ENCODE assay signal across 8 cellular contexts in the genomic region with DNA sequence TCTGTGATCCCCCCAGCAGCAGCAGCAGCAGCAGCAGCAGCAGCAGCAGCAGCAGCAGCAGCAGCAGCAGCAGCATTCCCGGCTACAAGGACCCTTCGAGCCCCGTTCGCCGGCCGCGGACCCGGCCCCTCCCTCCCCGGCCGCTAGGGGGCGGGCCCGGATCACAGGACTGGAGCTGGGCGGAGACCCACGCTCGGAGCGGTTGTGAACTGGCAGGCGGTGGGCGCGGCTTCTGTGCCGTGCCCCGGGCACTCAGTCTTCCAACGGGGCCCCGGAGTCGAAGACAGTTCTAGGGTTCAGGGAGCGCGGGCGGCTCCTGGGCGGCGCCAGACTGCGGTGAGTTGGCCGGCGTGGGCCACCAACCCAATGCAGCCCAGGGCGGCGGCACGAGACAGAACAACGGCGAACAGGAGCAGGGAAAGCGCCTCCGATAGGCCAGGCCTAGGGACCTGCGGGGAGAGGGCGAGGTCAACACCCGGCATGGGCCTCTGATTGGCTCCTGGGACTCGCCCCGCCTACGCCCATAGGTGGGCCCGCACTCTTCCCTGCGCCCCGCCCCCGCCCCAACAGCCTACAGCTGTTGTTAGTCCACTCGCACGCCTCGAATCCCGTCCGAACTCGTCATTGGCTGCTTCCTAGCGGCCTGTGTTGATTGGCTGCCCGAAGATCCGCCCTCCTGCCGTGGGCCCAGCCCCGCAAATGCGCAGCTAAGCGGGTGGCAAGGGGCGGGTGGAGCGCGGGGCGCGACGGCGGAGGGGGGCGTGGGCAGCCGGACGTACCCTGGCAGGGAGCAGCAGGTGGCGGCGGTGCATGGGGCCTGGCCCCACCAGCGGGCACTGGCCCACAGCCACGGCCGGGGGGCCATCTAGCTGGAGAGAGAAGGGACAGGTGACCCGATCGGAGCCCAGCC. TPM values are rescaled to one million over a fixed set of nuclear protein-coding genes. Genes with fewer than 3 reads are reported as not detected.
A peak's percentile ranks its signal among the peaks of the same experiment; 100 is the strongest.
DNase-seq lines count a peak whose midpoint lies in the region; ATAC-seq, FAIRE-seq and TF ChIP-seq lines count a peak whose summit lies in the region.

No MANE protein-coding gene starts in this region.

- H4K20me1 ChIP-seq in hepatocyte (ENCODE audit: insufficient read depth, poor library complexity, severe bottlenecking), result no peaks in the 10 kb centered on the region

- WGBS in hepatocyte (ENCODE audit: low lambda C conversion rate, missing lambda C conversion rate), result 3% methylated on average over 54 of the region's 79 CpGs

- no peak for FAIRE-seq in GM12891 (lab: Jason Lieb, UNC)

- ATAC-seq in HG02870 (IDR thresholded peaks at IDR 0.05; ENCODE audit: unreplicated experiment), result peak; percentile 45

- DNase-seq in GM12891 (ENCODE audit: insufficient read length, low spot score), result peak; percentile 93
- peak; percentile 98 for DNase-seq in NCI-H1694 (lab: John Stamatoyannopoulos, UW)
- DNase-seq in T-helper 22 cell (ENCODE audit: low read depth), result peak; percentile 79
- peak; percentile 93 for DNase-seq in astrocyte of the cerebellum (ENCODE audit: low read depth)
- peak; percentile 97 for DNase-seq in hepatocyte (ENCODE audit: low spot score)
- peak; percentile 95 for DNase-seq in renal cortical epithelial cell (ENCODE audit: low read depth)
- DNase-seq in cerebellar nuclear complex (lab: John Stamatoyannopoulos, UW), result no peak

- H2AFZ ChIP-seq in hepatocyte, result no peak overlapping the region

- peaks cover 24% of the 10 kb centered on the region for H3K79me2 ChIP-seq in hepatocyte

- H3K9me3 ChIP-seq in hepatocyte (ENCODE audit: low read depth), result no peaks in the 10 kb centered on the region

- H3K4me2 ChIP-seq in hepatocyte, result peak overlapping the region; percentile 90

- peak overlapping the region; percentile 91 for H3K27ac ChIP-seq in hepatocyte

- no peaks in the 10 kb centered on the region for H3K27me3 ChIP-seq in hepatocyte

- H3K36me3 ChIP-seq in hepatocyte (replicated peaks; ENCODE audit: insufficient read depth, low read depth), result no peaks in the 10 kb centered on the region

- TF ChIP-seq CTCF in astrocyte of the cerebellum (IDR thresholded peaks at IDR 0.05; ENCODE audit: low read depth, low read length, missing control alignments), result peak; percentile 83
- TF ChIP-seq CTCF in hepatocyte (IDR thresholded peaks at IDR 0.05; ENCODE audit: poor library complexity), result peak; percentile 93

- in situ Hi-C loops in astrocyte of the cerebellum (cut with HindIII; ENCODE audit: low sequenced_read_pairs), result no loop called here

- H3K4me3 ChIP-seq in astrocyte of the cerebellum (ENCODE audit: low read depth, low read length), result peak overlapping the region; percentile 77
- H3K4me3 ChIP-seq in hepatocyte, result peak overlapping the region; percentile 27

- no peak for TF ChIP-seq POLR2A in GM12891 (IDR thresholded peaks at IDR 0.05; ENCODE audit: low read depth, low read length)

- H3K4me1 ChIP-seq in hepatocyte (ENCODE audit: insufficient read depth), result peaks cover 19% of the 10 kb centered on the region

- no peaks in the 10 kb centered on the region for H3K9me2 ChIP-seq in hepatocyte (replicated peaks; ENCODE audit: insufficient read depth)

TF ChIP-seq in GM12891, 5 proteins besides CTCF, POLR2A, EP300 and RAD21:
- TF ChIP-seq POLR2AphosphoS5 (IDR thresholded peaks at IDR 0.05; ENCODE audit: low read depth, low read length) (no peak; the same call in none of the 2 replicates), SPI1 (IDR thresholded peaks at IDR 0.05; ENCODE audit: low read depth, low read length) (no peak), TAF1 (IDR thresholded peaks at IDR 0.05; ENCODE audit: low read depth, low read length) (no peak), PAX5 (IDR thresholded peaks at IDR 0.05; ENCODE audit: insufficient read depth, low read length, severe bottlenecking) (no peak), POU2F2 (IDR thresholded peaks at IDR 0.05; ENCODE audit: low read depth, low read length) (no peak)
TF ChIP-seq in GM12891: peak in this region for 0.

RNA-seq across cellular contexts. Expression of a gene that starts 1.4 kb away (rescaled TPM):
- polyA plus RNA-seq in GM12891 (2012; ENCODE audit: low read depth, missing spikeins), result 3.7 TPM
- total RNA-seq in hepatocyte (12.1 and 17.0 TPM in 2 replicates), renal cortical epithelial cell (6.3 and 12.9 TPM in 2 replicates)
- 12.6 and 15.6 TPM in 2 replicates for polyA plus RNA-seq in hepatocyte

RNA-seq across cellular contexts. Expression of a gene that starts 11.8 kb away (rescaled TPM):
- 36.5 TPM for polyA plus RNA-seq in GM12891 (2012; ENCODE audit: low read depth, missing spikeins)
- 25.2 and 71.4 TPM in 2 replicates for total RNA-seq in hepatocyte
- 46.0 and 60.7 TPM in 2 replicates for polyA plus RNA-seq in hepatocyte
- total RNA-seq in renal cortical epithelial cell, result 6.1 and 32.3 TPM in 2 replicates

RNA-seq across cellular contexts. Expression of a gene that starts 22.2 kb away (rescaled TPM):
- 25.7 TPM for polyA plus RNA-seq in GM12891 (2012; ENCODE audit: low read depth, missing spikeins)
- 18.3 and 23.7 TPM in 2 replicates for total RNA-seq in hepatocyte
- polyA plus RNA-seq in hepatocyte, result 70.1 and 95.8 TPM in 2 replicates
- total RNA-seq in renal cortical epithelial cell, result 24.0 and 37.0 TPM in 2 replicates

RNA-seq across cellular contexts. Expression of a gene that starts 37.2 kb away (rescaled TPM):
- polyA plus RNA-seq in GM12891 (2012; ENCODE audit: low read depth, missing spikeins), result 0.05 TPM
- total RNA-seq in hepatocyte (not detected in 2 replicates), renal cortical epithelial cell (not detected in 2 replicates)
- not detected in 2 replicates for polyA plus RNA-seq in hepatocyte

RNA-seq across cellular contexts. Expression of a gene that starts 39.8 kb away (rescaled TPM):
- polyA plus RNA-seq in GM12891 (2012; ENCODE audit: low read depth, missing spikeins), result 13.4 TPM
- total RNA-seq in hepatocyte (4.6 and 7.5 TPM in 2 replicates), renal cortical epithelial cell (4.5 and 9.0 TPM in 2 replicates)
- 13.3 and 14.8 TPM in 2 replicates for polyA plus RNA-seq in hepatocyte

Comparison
In these comparisons a context has a peak if more than half of its experiments do, and no peak if none do; other contexts are left out.
1. DNase-seq: peak in GM12891 (single experiment), NCI-H1694 (single experiment), T-helper 22 cell (single experiment), astrocyte of the cerebellum (single experiment), hepatocyte (single experiment) and renal cortical epithelial cell (single experiment); none in cerebellar nuclear complex (0 of 2).